Comparison of ENCODE assay signal across 14 cellular contexts in genomic region chr11:329886-330253, GRCh38. TPM values are rescaled to one million over a fixed set of nuclear protein-coding genes. Genes with fewer than 3 reads are reported as not detected.
DNase-seq lines count a peak whose midpoint lies in the region; ATAC-seq and TF ChIP-seq lines count a peak whose summit lies in the region.
"Had no signal": no experiment of that assay in that cellular context is flagged by ENCODE, and none has a peak within 500 bp of the region (broad histone marks: within the 10 kb centered on the region; RNA-seq: fewer than 3 reads in every experiment).

No MANE protein-coding gene starts in this region.

- H3K27me3 ChIP-seq in SU-DHL-6 (ENCODE audit: low read length), result no peaks in the 10 kb centered on the region
- H3K27me3 ChIP-seq in effector memory CD4-positive, alpha-beta T cell (replicated peaks; ENCODE audit: control insufficient read depth, insufficient read depth, low read length, poor library complexity, severe bottlenecking), result no peaks in the 10 kb centered on the region
- no peaks in the 10 kb centered on the region for H3K27me3 ChIP-seq in smooth muscle cell (ENCODE audit: low read depth)
- H3K27me3 ChIP-seq: right lobe of liver had no signal

- no peaks in the 10 kb centered on the region for H3K9me2 ChIP-seq in SU-DHL-6 (replicated peaks; ENCODE audit: insufficient read depth, low read length)

- no peak for TF ChIP-seq CTCF in SU-DHL-6 (IDR thresholded peaks at IDR 0.05; ENCODE audit: insufficient read depth, low read length, poor library complexity, severe bottlenecking)
- TF ChIP-seq CTCF in smooth muscle cell (IDR thresholded peaks at IDR 0.05; ENCODE audit: borderline replicate concordance, insufficient read depth, poor library complexity, severe bottlenecking), result no peak

- no peak for ATAC-seq in activated CD8-positive, alpha-beta memory T cell treated with anti-CD3 and anti-CD28 coated beads, Interleukin-2, amount 10 ng/mL, durations not matched to agents 7 days and 5 days
- no peak for ATAC-seq in HG03159 (IDR thresholded peaks at IDR 0.05; ENCODE audit: unreplicated experiment)

- H3K9ac ChIP-seq in SU-DHL-6 (ENCODE audit: low read length) (peak overlapping the region; percentile 7), smooth muscle cell (ENCODE audit: low read depth) (no peak overlapping the region)

- H3K27ac ChIP-seq in SU-DHL-6 (ENCODE audit: low read depth, low read length) (peak overlapping the region; percentile 61), smooth muscle cell (ENCODE audit: low read depth) (peak overlapping the region; percentile 9)
- H3K27ac ChIP-seq in effector memory CD4-positive, alpha-beta T cell (ENCODE audit: insufficient read depth, low read length, poor library complexity, severe bottlenecking), result peak overlapping the region; percentile 3

- peaks cover 32% of the 10 kb centered on the region for H3K4me1 ChIP-seq in effector memory CD4-positive, alpha-beta T cell (ENCODE audit: control insufficient read depth, insufficient read depth, low read length, poor library complexity, severe bottlenecking)
- peaks cover 22% of the 10 kb centered on the region for H3K4me1 ChIP-seq in smooth muscle cell (ENCODE audit: low read depth)

- H4K20me1 ChIP-seq in SU-DHL-6 (ENCODE audit: low read depth, low read length) (no peaks in the 10 kb centered on the region), smooth muscle cell (ENCODE audit: low read depth) (no peaks in the 10 kb centered on the region)

- peak overlapping the region; percentile 30 for H3K4me2 ChIP-seq in SU-DHL-6 (ENCODE audit: low read depth, low read length, poor library complexity, severe bottlenecking)
- H3K4me2 ChIP-seq in smooth muscle cell, result no peak overlapping the region

- peak overlapping the region; percentile 78 for H3K27ac Mint-ChIP-seq in activated CD8-positive, alpha-beta memory T cell treated with anti-CD3 and anti-CD28 coated beads, Interleukin-2, amount 10 ng/mL, durations not matched to agents 7 days and 5 days

- H3F3A ChIP-seq in SU-DHL-6 (ENCODE audit: insufficient read depth) (peaks cover 25% of the 10 kb centered on the region), smooth muscle cell (ENCODE audit: low read depth) (peaks cover 8% of the 10 kb centered on the region)

- DNase-seq in activated CD8-positive, alpha-beta memory T cell treated with anti-CD3 and anti-CD28 coated beads, Interleukin-2, amount 10 ng/mL, durations not matched to agents 7 days and 5 days, result no peak
- no peak for DNase-seq in activated CD8-positive, alpha-beta memory T cell treated with anti-CD3 and anti-CD28 coated beads for 24 hours
- DNase-seq in effector memory CD4-positive, alpha-beta T cell, result no peak
- no peak for DNase-seq in smooth muscle cell (lab: John Stamatoyannopoulos, UW; ENCODE audit: unreplicated experiment)
- DNase-seq in NCI-H146 (lab: John Stamatoyannopoulos, UW), result no peak
- DNase-seq in COR-L47 (lab: John Stamatoyannopoulos, UW), result no peak
- DNase-seq: NCI-H1092 had no signal

- H2AFZ ChIP-seq in SU-DHL-6 (ENCODE audit: low read depth, low read length, severe bottlenecking) (no peak overlapping the region), smooth muscle cell (ENCODE audit: low read depth) (no peak overlapping the region)

- peaks cover 70% of the 10 kb centered on the region for H3K4me1 Mint-ChIP-seq in activated CD8-positive, alpha-beta memory T cell treated with anti-CD3 and anti-CD28 coated beads, Interleukin-2, amount 10 ng/mL, durations not matched to agents 7 days and 5 days

- H3K79me2 ChIP-seq in SU-DHL-6 (ENCODE audit: insufficient read depth, low read length) (no peaks in the 10 kb centered on the region), smooth muscle cell (ENCODE audit: low read depth) (peaks cover 4% of the 10 kb centered on the region)

- H3K36me3 Mint-ChIP-seq in activated CD8-positive, alpha-beta memory T cell treated with anti-CD3 and anti-CD28 coated beads, Interleukin-2, amount 10 ng/mL, durations not matched to agents 7 days and 5 days, result peaks cover 2% of the 10 kb centered on the region

- H3K9me3 Mint-ChIP-seq in activated CD8-positive, alpha-beta memory T cell treated with anti-CD3 and anti-CD28 coated beads, Interleukin-2, amount 10 ng/mL, durations not matched to agents 7 days and 5 days (ENCODE audit: low read depth), result no peaks in the 10 kb centered on the region

- no peaks in the 10 kb centered on the region for H3K9me3 ChIP-seq in SU-DHL-6 (ENCODE audit: insufficient read depth, low read length)
- no peaks in the 10 kb centered on the region for H3K9me3 ChIP-seq in effector memory CD4-positive, alpha-beta T cell (ENCODE audit: control insufficient read depth, low read length)
- H3K9me3 ChIP-seq in smooth muscle cell (replicated peaks; ENCODE audit: low read depth), result no peaks in the 10 kb centered on the region
- H3K9me3 ChIP-seq: right lobe of liver had no signal

- H3K27me3 Mint-ChIP-seq in activated CD8-positive, alpha-beta memory T cell treated with anti-CD3 and anti-CD28 coated beads, Interleukin-2, amount 10 ng/mL, durations not matched to agents 7 days and 5 days, result peaks cover 12% of the 10 kb centered on the region

- H3K36me3 ChIP-seq in SU-DHL-6 (ENCODE audit: low read length) (no peaks in the 10 kb centered on the region), smooth muscle cell (ENCODE audit: low read depth) (no peaks in the 10 kb centered on the region)
- H3K36me3 ChIP-seq in effector memory CD4-positive, alpha-beta T cell (ENCODE audit: control insufficient read depth, insufficient read depth, low read length), result no peaks in the 10 kb centered on the region
- H3K36me3 ChIP-seq: right lobe of liver had no signal

- CTCF ChIA-PET in activated CD8-positive, alpha-beta memory T cell treated with anti-CD3 and anti-CD28 coated beads, Interleukin-2, amount 10 ng/mL, durations not matched to agents 7 days and 5 days (lab: Charles Lee), result interaction anchor here (0.9 to 2.4 kb wide), 8 partner anchors 10 to 79 kb away, joined by 3 to 9 read pairs (median 5); no protein-coding TSS in a partner anchor

- H3K4me3 ChIP-seq in SU-DHL-6 (ENCODE audit: insufficient read depth, low read length, poor library complexity, severe bottlenecking), result no peak overlapping the region
- no peak overlapping the region for H3K4me3 ChIP-seq in effector memory CD4-positive, alpha-beta T cell (ENCODE audit: insufficient read depth, low read depth, low read length, poor library complexity, severe bottlenecking)
- no peak overlapping the region for H3K4me3 ChIP-seq in smooth muscle cell
- H3K4me3 ChIP-seq: right lobe of liver had no signal

- 95% methylated on average over 2 of the region's 2 CpGs for WGBS in smooth muscle cell (ENCODE audit: low lambda C conversion rate)

- H3K4me3 Mint-ChIP-seq in activated CD8-positive, alpha-beta memory T cell treated with anti-CD3 and anti-CD28 coated beads, Interleukin-2, amount 10 ng/mL, durations not matched to agents 7 days and 5 days, result peak overlapping the region; percentile 43

RNA-seq across cellular contexts. Expression of gene IFITM3, which starts 9.2 kb away (rescaled TPM):
- 100 to 1,000 TPM in 1 of 2 experiments, 10 to 100 TPM in 1; 53.7 to 166 TPM for total RNA-seq in activated CD8-positive, alpha-beta memory T cell treated with anti-CD3 and anti-CD28 coated beads, Interleukin-2, amount 10 ng/mL, durations not matched to agents 7 days and 5 days
- total RNA-seq in smooth muscle cell, result 392 and 393 TPM in 2 replicates
- polyA plus RNA-seq in smooth muscle cell, result 3,295 and 4,132 TPM in 2 replicates

RNA-seq across cellular contexts. Expression of gene IFITM1, which starts 16.0 kb away (rescaled TPM):
- total RNA-seq in activated CD8-positive, alpha-beta memory T cell treated with anti-CD3 and anti-CD28 coated beads, Interleukin-2, amount 10 ng/mL, durations not matched to agents 7 days and 5 days, result 100 to 1,000 TPM; 459 to 909 TPM
- 355 TPM in 2 replicates for total RNA-seq in smooth muscle cell
- 599 and 726 TPM in 2 replicates for polyA plus RNA-seq in smooth muscle cell

RNA-seq across cellular contexts. Expression of gene IFITM2, which starts 22.3 kb away (rescaled TPM):
- total RNA-seq in activated CD8-positive, alpha-beta memory T cell treated with anti-CD3 and anti-CD28 coated beads, Interleukin-2, amount 10 ng/mL, durations not matched to agents 7 days and 5 days, result 1,000 to 10,000 TPM in 1 of 2 experiments, 100 to 1,000 TPM in 1; 646 to 1,401 TPM
- 210 and 211 TPM in 2 replicates for total RNA-seq in smooth muscle cell
- 1,227 and 1,486 TPM in 2 replicates for polyA plus RNA-seq in smooth muscle cell

RNA-seq across cellular contexts. Expression of gene IFITM5, which starts 30.5 kb away (rescaled TPM):
- total RNA-seq in activated CD8-positive, alpha-beta memory T cell treated with anti-CD3 and anti-CD28 coated beads, Interleukin-2, amount 10 ng/mL, durations not matched to agents 7 days and 5 days, result not detected
- total RNA-seq in smooth muscle cell, result not detected in 2 replicates
- polyA plus RNA-seq in smooth muscle cell, result not detected in 2 replicates
- total RNA-seq: A673, H4, liver, right lobe of liver, urinary bladder had no signal
- polyA plus RNA-seq: liver, urinary bladder had no signal

RNA-seq across cellular contexts. Expression of gene B4GALNT4, which starts 39.4 kb away (rescaled TPM):
- total RNA-seq in activated CD8-positive, alpha-beta memory T cell treated with anti-CD3 and anti-CD28 coated beads, Interleukin-2, amount 10 ng/mL, durations not matched to agents 7 days and 5 days, result under 1 TPM in 1 of 2 experiments, not detected in 1; 0.32 TPM
- 21.9 and 48.8 TPM in 2 replicates for total RNA-seq in smooth muscle cell
- polyA plus RNA-seq in smooth muscle cell, result 44.9 and 45.8 TPM in 2 replicates

Comparison
In these comparisons a context has a peak if more than half of its experiments do, and no peak if none do; other contexts are left out.
1. H3K27ac ChIP-seq: peak in every context shown above with its lines; median percentile 61 in SU-DHL-6; 9 in smooth muscle cell; 3 in effector memory CD4-positive, alpha-beta T cell.